20 cellular contexts compared by ENCODE assay signal in the genomic region with DNA sequence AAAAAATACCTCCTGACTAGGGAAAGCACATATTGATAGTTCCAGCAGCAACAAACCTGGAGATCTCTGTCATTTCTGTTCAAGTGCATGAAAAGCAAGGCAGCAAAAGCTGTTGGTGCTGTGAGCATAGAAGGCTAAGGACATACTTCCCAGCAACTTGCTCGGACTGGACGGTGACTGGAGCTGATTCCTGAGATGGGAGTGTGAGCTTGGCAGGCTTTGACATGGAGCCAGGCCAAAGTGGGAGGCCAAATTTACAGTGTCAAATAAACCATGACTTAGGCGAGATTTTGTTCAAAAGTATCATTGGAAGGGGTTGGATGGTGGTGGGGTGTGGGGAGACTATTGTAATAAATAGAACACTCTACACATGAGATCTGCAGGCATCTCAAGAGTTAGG. TPM values are rescaled to one million over a fixed set of nuclear protein-coding genes. Genes with fewer than 3 reads are reported as not detected.
A peak's percentile ranks its signal among the peaks of the same experiment; 100 is the strongest.
DNase-seq lines count a peak whose midpoint lies in the region; ATAC-seq and TF ChIP-seq lines count a peak whose summit lies in the region.
"Had no signal": no experiment of that assay in that cellular context is flagged by ENCODE, and none has a peak within 500 bp of the region (broad histone marks: within the 10 kb centered on the region; RNA-seq: fewer than 3 reads in every experiment).

No MANE protein-coding gene starts in this region.

- H3K36me3 ChIP-seq in breast epithelium (no peaks in the 10 kb centered on the region), gastroesophageal sphincter (no peaks in the 10 kb centered on the region), psoas muscle (ENCODE audit: insufficient read depth in 1 of 2, low read depth in 1 of 2) (no peaks in the 10 kb centered on the region)

- no peak for TF ChIP-seq POLR2A in breast epithelium (IDR thresholded peaks at IDR 0.05)
- no peak for TF ChIP-seq POLR2A in gastroesophageal sphincter (IDR thresholded peaks at IDR 0.05)

- TF ChIP-seq EP300 in gastroesophageal sphincter (IDR thresholded peaks at IDR 0.05), result no peak

- H3K9me3 ChIP-seq in breast epithelium (no peaks in the 10 kb centered on the region), gastroesophageal sphincter (no peaks in the 10 kb centered on the region), psoas muscle (no peaks in the 10 kb centered on the region)

- DNase-seq in AG08395 (ENCODE audit: low spot score) (peak; percentile 67), breast epithelium (ENCODE audit: low spot score in 2 of 2) (no peak), psoas muscle (peak; percentile 55 to 73), amniotic stem cell (lab: John Stamatoyannopoulos, UW) (no peak), 8988T (no peak), NCI-H524 (lab: John Stamatoyannopoulos, UW) (no peak), DMS53 treated with DMSO at 0.1 percent for 48 hours (lab: John Stamatoyannopoulos, UW; ENCODE audit: unreplicated experiment) (no peak)
- DNase-seq: activated CD4-positive, CD25-positive, alpha-beta regulatory T cell; activated CD8-positive, alpha-beta memory T cell treated with anti-CD3 and anti-CD28 coated beads, Interleukin-2, amount 10 ng/mL, durations not matched to agents 7 days and 5 days; activated naive CD4-positive, alpha-beta T cell treated with Interleukin-2 at 50 U/mL for 16 hours; caudate nucleus; GDM1; GOT3; KG1; NCI-H1694; NCI-H524 treated with DMSO at 0.1 percent for 48 hours; stimulated activated CD4-positive, alpha-beta T cell treated with anti-CD3 and anti-CD28 coated beads, Interleukin-2, amount 100 ng/mL, for 24 hours; T-cell had no signal

- no peaks in the 10 kb centered on the region for H3K4me1 ChIP-seq in breast epithelium
- peaks cover 0 to 24% (median 7%) of the 10 kb centered on the region in 3 donors for H3K4me1 ChIP-seq in gastroesophageal sphincter
- H3K4me1 ChIP-seq in psoas muscle, result peaks cover under 1% of the 10 kb centered on the region

- H3K27me3 ChIP-seq in breast epithelium (no peaks in the 10 kb centered on the region), gastroesophageal sphincter (no peaks in the 10 kb centered on the region), psoas muscle (ENCODE audit: insufficient read depth in 3 of 3, low read length in 2 of 3) (no peaks in the 10 kb centered on the region)

- H3K4me3 ChIP-seq in breast epithelium, result no peak overlapping the region
- no peak overlapping the region for H3K4me3 ChIP-seq in gastroesophageal sphincter
- H3K4me3 ChIP-seq in psoas muscle, result no peak overlapping the region

- TF ChIP-seq CTCF in breast epithelium (IDR thresholded peaks at IDR 0.05) (no peak), gastroesophageal sphincter (IDR thresholded peaks at IDR 0.05) (no peak), psoas muscle (IDR thresholded peaks at IDR 0.05) (no peak)

- WGBS in gastroesophageal sphincter (ENCODE audit: low coverage in 1 of 2), 2 donors, result 5 to 19% methylated on average over 3 of the region's 3 CpGs
- 11 to 39% (median 19%) methylated on average over 3 of the region's 3 CpGs for WGBS in psoas muscle, 3 donors

- peak; percentile 54 for ATAC-seq in gastroesophageal sphincter
- peak in 1 of 4 donors; percentile 54 for ATAC-seq in psoas muscle
- ATAC-seq: activated CD8-positive, alpha-beta memory T cell treated with anti-CD3 and anti-CD28 coated beads, Interleukin-2, amount 10 ng/mL, durations not matched to agents 7 days and 5 days; Panc1; T-cell had no signal

- H3K27ac ChIP-seq in breast epithelium, result peak overlapping the region; percentile 57 to 70
- H3K27ac ChIP-seq in gastroesophageal sphincter, result peak overlapping the region in 3 of 4 donors; percentile 1 to 53 (median 53)
- no peak overlapping the region for H3K27ac ChIP-seq in psoas muscle

- intact Hi-C loops in breast epithelium (cut with DNase I; ENCODE audit: low total_unique reads), result no loop called here
- intact Hi-C loops in psoas muscle (cut with DNase I), result no loop called here

RNA-seq across cellular contexts. Expression of a gene that starts 5.9 kb away (rescaled TPM):
- total RNA-seq in breast epithelium (100 to 1,000 TPM; 122 to 181 (median 136) TPM), gastroesophageal sphincter (100 to 1,000 TPM in 2 of 4 donors, 10 to 100 TPM in 2; 25.5 to 140 (median 73.5) TPM), psoas muscle (10 to 100 TPM; 23.2 to 34.2 (median 27.1) TPM)
- 10 to 100 TPM; 23.6 to 43.5 (median 23.8) TPM for polyA plus RNA-seq in psoas muscle

RNA-seq across cellular contexts. Expression of a gene that starts 38.4 kb away (rescaled TPM):
- total RNA-seq in breast epithelium, result 10 to 100 TPM in 2 of 3 donors, 1 to 10 TPM in 1; 9.4 to 15.7 (median 15.2) TPM
- 10 to 100 TPM; 13.7 to 39.7 (median 20.5) TPM for total RNA-seq in gastroesophageal sphincter
- total RNA-seq in psoas muscle, result 10 to 100 TPM in 1 of 4 donors, 1 to 10 TPM in 3; 6.6 to 10.8 (median 9.4) TPM
- 1 to 10 TPM; 5.8 to 9.2 (median 6.7) TPM for polyA plus RNA-seq in psoas muscle

Comparison
In these comparisons a context has a peak if more than half of its experiments do, and no peak if none do; other contexts are left out.
1. DNase-seq: peak in AG08395 (single experiment) and psoas muscle (2 of 2); none in breast epithelium (0 of 2), amniotic stem cell (single experiment), 8988T (single experiment), NCI-H524 (0 of 2) and DMS53 treated with DMSO at 0.1 percent for 48 hours (single experiment).